10 cellular contexts compared by ENCODE assay signal in genomic region chr14:33914676-33915516, GRCh38. TPM values are rescaled to one million over a fixed set of nuclear protein-coding genes. Genes with fewer than 3 reads are reported as not detected.
DNase-seq lines count a peak whose midpoint lies in the region; ATAC-seq and TF ChIP-seq lines count a peak whose summit lies in the region.
"Had no signal": no experiment of that assay in that cellular context is flagged by ENCODE, and none has a peak within 500 bp of the region (broad histone marks: within the 10 kb centered on the region; RNA-seq: fewer than 3 reads in every experiment).

No MANE protein-coding gene starts in this region.

- no peak overlapping the region for H3K4me3 ChIP-seq in brain microvascular endothelial cell (ENCODE audit: low read depth, low read length)

- H3K36me3 ChIP-seq in brain microvascular endothelial cell (replicated peaks): no peaks in the 10 kb centered on the region

- CTCF ChIA-PET in HEK293T (lab: Yijun Ruan, JAX): no interaction called here

- no peaks in the 10 kb centered on the region for H3K27me3 ChIP-seq in brain microvascular endothelial cell (replicated peaks)

- H3K27ac ChIP-seq in brain microvascular endothelial cell: no peak overlapping the region

- POLR2A ChIA-PET in HEK293T (lab: Yijun Ruan, JAX): no interaction called here

- ATAC-seq in HG03460 (IDR thresholded peaks at IDR 0.05; ENCODE audit: unreplicated experiment): no peak

- TF ChIP-seq CTCF in brain microvascular endothelial cell (IDR thresholded peaks at IDR 0.05; ENCODE audit: low read depth, low read length, missing control alignments): no peak

- DNase-seq in AG20443 (ENCODE audit: low spot score): peak; percentile 76
- DNase-seq in M059J (ENCODE audit: low read depth): peak; percentile 95
- peak; percentile 81 for DNase-seq in brain microvascular endothelial cell
- peak; percentile 92 for DNase-seq in kidney tubule cell (ENCODE audit: low spot score)
- no peak for DNase-seq in midbrain (lab: John Stamatoyannopoulos, UW)
- DNase-seq in HEK293T (ENCODE audit: extremely low spot score): no peak
- no peak for DNase-seq in stimulated activated CD8-positive, alpha-beta memory T cell treated with anti-CD3 and anti-CD28 coated beads, Interleukin-4, amount 100 ng/mL, for 48 hours
- DNase-seq: CD8-positive, alpha-beta memory T cell; NCI-H510A treated with DMSO at 0.1 percent for 48 hours had no signal

- in situ Hi-C loops in brain microvascular endothelial cell (cut with HindIII; ENCODE audit: low pct_ligation_motif_present, low sequenced_read_pairs): no loop called here

TF ChIP-seq in HEK293T, 16 proteins besides CTCF, POLR2A, EP300 and RAD21:
- TF ChIP-seq NFRKB (IDR thresholded peaks at IDR 0.05) (no peak), ARNT (IDR thresholded peaks at IDR 0.05) (no peak), TARDBP (IDR thresholded peaks at IDR 0.05) (no peak), FOXM1 (IDR thresholded peaks at IDR 0.05; ENCODE audit: borderline replicate concordance) (no peak), SUZ12 (IDR thresholded peaks at IDR 0.05) (no peak), ELF4 (IDR thresholded peaks at IDR 0.05) (no peak), CTBP1 (IDR thresholded peaks at IDR 0.05; ENCODE audit: borderline replicate concordance) (no peak), FOXK2 (IDR thresholded peaks at IDR 0.05) (no peak), BHLHE40 (IDR thresholded peaks at IDR 0.05; ENCODE audit: borderline replicate concordance) (no peak), HDGF (IDR thresholded peaks at IDR 0.05; ENCODE audit: borderline replicate concordance) (no peak), LEF1 (IDR thresholded peaks at IDR 0.05; ENCODE audit: borderline replicate concordance) (no peak), ZNF384 (IDR thresholded peaks at IDR 0.05) (no peak)
- TF ChIP-seq, protein P1, sequence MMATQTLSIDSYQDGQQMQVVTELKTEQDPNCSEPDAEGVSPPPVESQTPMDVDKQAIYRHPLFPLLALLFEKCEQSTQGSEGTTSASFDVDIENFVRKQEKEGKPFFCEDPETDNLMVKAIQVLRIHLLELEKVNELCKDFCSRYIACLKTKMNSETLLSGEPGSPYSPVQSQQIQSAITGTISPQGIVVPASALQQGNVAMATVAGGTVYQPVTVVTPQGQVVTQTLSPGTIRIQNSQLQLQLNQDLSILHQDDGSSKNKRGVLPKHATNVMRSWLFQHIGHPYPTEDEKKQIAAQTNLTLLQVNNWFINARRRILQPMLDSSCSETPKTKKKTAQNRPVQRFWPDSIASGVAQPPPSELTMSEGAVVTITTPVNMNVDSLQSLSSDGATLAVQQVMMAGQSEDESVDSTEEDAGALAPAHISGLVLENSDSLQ (IDR thresholded peaks at IDR 0.05): no peak

RNA-seq across cellular contexts. Expression of gene EGLN3, which starts 36.0 kb away (rescaled TPM):
- total RNA-seq in M059J (2014; rRNA removed; shearing (Covaris generic)): 22.2 and 30.1 TPM in 2 replicates

Comparison
In these comparisons a context has a peak if more than half of its experiments do, and no peak if none do; other contexts are left out.
1. DNase-seq: peak in AG20443 (single experiment), M059J (single experiment), brain microvascular endothelial cell (single experiment) and kidney tubule cell (single experiment); none in midbrain (single experiment), HEK293T (single experiment) and stimulated activated CD8-positive, alpha-beta memory T cell treated with anti-CD3 and anti-CD28 coated beads, Interleukin-4, amount 100 ng/mL, for 48 hours (single experiment).